15 cellular contexts compared by ENCODE assay signal in the genomic region with DNA sequence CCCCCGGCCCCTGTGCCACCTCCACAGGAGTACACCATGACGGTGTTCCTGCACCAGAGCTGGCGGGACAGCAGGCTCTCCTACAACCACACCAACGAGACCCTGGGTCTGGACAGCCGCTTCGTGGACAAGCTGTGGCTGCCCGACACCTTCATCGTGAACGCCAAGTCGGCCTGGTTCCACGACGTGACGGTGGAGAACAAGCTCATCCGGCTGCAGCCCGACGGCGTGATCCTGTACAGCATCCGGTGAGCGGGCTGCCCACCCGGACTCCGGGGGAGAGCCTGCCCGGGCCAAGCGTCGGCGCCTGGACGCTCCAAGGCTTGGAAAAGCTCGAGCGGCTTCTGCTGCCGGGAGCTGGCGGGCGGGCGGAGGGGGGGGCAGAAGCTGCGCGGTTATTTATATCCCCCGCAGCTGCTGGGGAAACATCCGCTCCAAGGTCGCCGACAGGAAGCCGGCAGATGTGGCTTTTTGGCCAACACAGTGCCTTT. TPM values are rescaled to one million over a fixed set of nuclear protein-coding genes. Genes with fewer than 3 reads are reported as not detected.
DNase-seq lines count a peak whose midpoint lies in the region; ATAC-seq and TF ChIP-seq lines count a peak whose summit lies in the region.
"Had no signal": no experiment of that assay in that cellular context is flagged by ENCODE, and none has a peak within 500 bp of the region (broad histone marks: within the 10 kb centered on the region; RNA-seq: fewer than 3 reads in every experiment).

No MANE protein-coding gene starts in this region.

- ATAC-seq in CD4-positive, alpha-beta T cell (ENCODE audit: poor library complexity): peak; percentile 60
- ATAC-seq in body of pancreas: peak; percentile 28
- ATAC-seq in lower lobe of right lung: peak in 1 of 2 donors; percentile 9
- ATAC-seq: activated T-helper 17 cell treated with anti-CD3 and anti-CD28 coated beads, Interleukin-2, amount 50 U/mL, for 72 hours had no signal

- no peaks in the 10 kb centered on the region for H3K36me3 Mint-ChIP-seq in CD4-positive, alpha-beta T cell (ENCODE audit: low read depth)

- POLR2A ChIA-PET in CD4-positive, alpha-beta T cell (lab: Charles Lee): interaction anchor here (1.0 kb wide), 1 partner anchor 19 kb away, joined by 3 read pairs; no protein-coding TSS in a partner anchor

- no peak overlapping the region for H3K27ac Mint-ChIP-seq in CD4-positive, alpha-beta T cell
- H3K27ac Mint-ChIP-seq: activated T-helper 17 cell treated with anti-CD3 and anti-CD28 coated beads, Interleukin-2, amount 50 U/mL, for 72 hours had no signal

- H3K4me1 Mint-ChIP-seq in CD4-positive, alpha-beta T cell (ENCODE audit: low read depth): no peaks in the 10 kb centered on the region
- H3K4me1 Mint-ChIP-seq: activated T-helper 17 cell treated with anti-CD3 and anti-CD28 coated beads, Interleukin-2, amount 50 U/mL, for 72 hours had no signal

- intact Hi-C loops in CD4-positive, alpha-beta T cell (cut with DNase I, micrococcal nuclease): no loop called here
- intact Hi-C loops in body of pancreas (cut with DNase I): no loop called here
- intact Hi-C loops in lower lobe of right lung (cut with DNase I): no loop called here

- H3K36me3 ChIP-seq in body of pancreas (replicated peaks in 1 of 2; ENCODE audit: insufficient read depth in 1 of 2, low read depth in 2 of 2): no peaks in the 10 kb centered on the region
- H3K36me3 ChIP-seq in lower lobe of right lung: no peaks in the 10 kb centered on the region

- DNase-seq in CD4-positive, alpha-beta T cell: peak in 1 of 10 experiments; percentile 22
- peak; percentile 62 for DNase-seq in Jurkat, Clone E6-1 (ENCODE audit: low read depth, low spot score)
- DNase-seq in body of pancreas (no peak), lower lobe of right lung (no peak), NK-92 (lab: John Stamatoyannopoulos, UW; ENCODE audit: unreplicated experiment) (no peak), cerebellum (ENCODE audit: low spot score) (no peak), AG08395 (ENCODE audit: low spot score) (no peak), COR-L47 (lab: John Stamatoyannopoulos, UW) (no peak)
- DNase-seq: NCI-H1092, NCI-H526 had no signal

- H3K9me3 ChIP-seq in CD4-positive, alpha-beta T cell (ENCODE audit: control insufficient read depth, low read length): no peaks in the 10 kb centered on the region
- H3K9me3 ChIP-seq in body of pancreas (no peaks in the 10 kb centered on the region), lower lobe of right lung (no peaks in the 10 kb centered on the region)

- CTCF ChIA-PET in CD4-positive, alpha-beta T cell (lab: Charles Lee): no interaction called here

- no peak overlapping the region for H3K27ac ChIP-seq in CD4-positive, alpha-beta T cell (ENCODE audit: low read depth, low read length)
- no peak overlapping the region for H3K27ac ChIP-seq in body of pancreas
- H3K27ac ChIP-seq in lower lobe of right lung: peak overlapping the region; percentile 48
- H3K27ac ChIP-seq: HL-60 had no signal

- no peaks in the 10 kb centered on the region for H3K9me3 Mint-ChIP-seq in CD4-positive, alpha-beta T cell
- H3K9me3 Mint-ChIP-seq: activated T-helper 17 cell treated with anti-CD3 and anti-CD28 coated beads, Interleukin-2, amount 50 U/mL, for 72 hours had no signal

- no peak overlapping the region for H3K4me3 Mint-ChIP-seq in CD4-positive, alpha-beta T cell
- H3K4me3 Mint-ChIP-seq: activated T-helper 17 cell treated with anti-CD3 and anti-CD28 coated beads, Interleukin-2, amount 50 U/mL, for 72 hours had no signal

- TF ChIP-seq POLR2A in body of pancreas (IDR thresholded peaks at IDR 0.05): no peak

- H3K27me3 ChIP-seq in CD4-positive, alpha-beta T cell (ENCODE audit: control insufficient read depth, insufficient read depth, low read length): peaks cover 32% of the 10 kb centered on the region
- H3K27me3 ChIP-seq in body of pancreas: peaks cover 0 to 13% of the 10 kb centered on the region in 2 donors
- H3K27me3 ChIP-seq in lower lobe of right lung (ENCODE audit: low read depth): peaks cover 41% of the 10 kb centered on the region

- peaks cover 42% of the 10 kb centered on the region for H3K27me3 Mint-ChIP-seq in CD4-positive, alpha-beta T cell

- WGBS in body of pancreas, 2 donors: 40 to 42% methylated on average over 18 to 39 of the region's 39 CpGs

- H3K4me1 ChIP-seq in body of pancreas (no peaks in the 10 kb centered on the region), lower lobe of right lung (peaks cover 15% of the 10 kb centered on the region)

- TF ChIP-seq CTCF in CD4-positive, alpha-beta T cell (IDR thresholded peaks at IDR 0.05): no peak
- TF ChIP-seq CTCF in body of pancreas (IDR thresholded peaks at IDR 0.05): no peak
- TF ChIP-seq CTCF in lower lobe of right lung (IDR thresholded peaks at IDR 0.05): no peak

- H3K4me3 ChIP-seq in Jurkat, Clone E6-1 (ENCODE audit: low read length): peak overlapping the region; percentile 29
- H3K4me3 ChIP-seq in body of pancreas (no peak overlapping the region), lower lobe of right lung (no peak overlapping the region)
- H3K4me3 ChIP-seq: skin epidermis had no signal

RNA-seq across cellular contexts. Expression of gene GABRD, which starts 6.4 kb away (rescaled TPM):
- total RNA-seq in CD4-positive, alpha-beta T cell: under 1 TPM; 0.38 to 0.42 TPM
- polyA plus RNA-seq in Jurkat, Clone E6-1 (2012; ENCODE audit: insufficient read depth, insufficient read length): 1.1 TPM
- total RNA-seq in body of pancreas (not detected), lower lobe of right lung (2.7 TPM), cerebellum (2.9 TPM)
- total RNA-seq: activated T-helper 17 cell treated with anti-CD3 and anti-CD28 coated beads, Interleukin-2, amount 50 U/mL, for 72 hours; bronchial epithelial cell; mononuclear cell had no signal

RNA-seq across cellular contexts. Expression of gene CFAP74, which starts 21.9 kb away (rescaled TPM):
- total RNA-seq in CD4-positive, alpha-beta T cell: not detected
- polyA plus RNA-seq in Jurkat, Clone E6-1 (2012; ENCODE audit: insufficient read depth, insufficient read length): not detected
- total RNA-seq in body of pancreas (under 1 TPM in 1 of 2 donors, not detected in 1; under 0.01 TPM), lower lobe of right lung (6.6 TPM), cerebellum (0.36 TPM)
- total RNA-seq: activated T-helper 17 cell treated with anti-CD3 and anti-CD28 coated beads, Interleukin-2, amount 50 U/mL, for 72 hours; bronchial epithelial cell had no signal

RNA-seq across cellular contexts. Expression of gene PRKCZ, which starts 24.7 kb away (rescaled TPM):
- total RNA-seq in CD4-positive, alpha-beta T cell: 10 to 100 TPM; 17.8 to 19.0 TPM
- polyA plus RNA-seq in Jurkat, Clone E6-1 (2012; ENCODE audit: insufficient read depth, insufficient read length): not detected
- total RNA-seq in body of pancreas (10 to 100 TPM in 1 of 2 donors, 1 to 10 TPM in 1; 9.6 to 10.9 TPM), lower lobe of right lung (97.6 TPM), cerebellum (30.8 TPM)
